In genomic region chr1:66282885-66283284, GRCh38 we compare ENCODE assay signal across 11 cellular contexts.
A peak's percentile ranks its signal among the peaks of the same experiment; 100 is the strongest.
DNase-seq lines count a peak whose midpoint lies in the region; ATAC-seq and TF ChIP-seq lines count a peak whose summit lies in the region.
"Had no signal": no experiment of that assay in that cellular context is flagged by ENCODE, and none has a peak within 500 bp of the region (broad histone marks: within the 10 kb centered on the region; RNA-seq: fewer than 3 reads in every experiment).

No MANE protein-coding gene starts in this region.

- no peaks in the 10 kb centered on the region for H3K9me2 ChIP-seq in MM.1S (replicated peaks; ENCODE audit: insufficient read depth, low read length)

- intact Hi-C loops in Right ventricle myocardium superior (cut with DNase I) = no loop called here

- peaks cover 46% of the 10 kb centered on the region for H3F3A ChIP-seq in MM.1S (ENCODE audit: insufficient read depth, low read length)

- H3K79me2 ChIP-seq in MM.1S (ENCODE audit: low read length) = no peaks in the 10 kb centered on the region

- no peaks in the 10 kb centered on the region for H4K20me1 ChIP-seq in MM.1S (ENCODE audit: insufficient read depth, low read length)

- DNase-seq in right atrium auricular region (ENCODE audit: low spot score) = no peak
- DNase-seq in Right ventricle myocardium superior = no peak
- no peak for DNase-seq in MM.1S
- peak; percentile 39 for DNase-seq in fibroblast of gingiva (ENCODE audit: low read depth)
- DNase-seq in upper lobe of left lung = no peak
- DNase-seq in dedifferentiated amniotic fluid mesenchymal stem cell (ENCODE audit: extremely low spot score) = no peak
- no peak for DNase-seq in NAMALWA (ENCODE audit: low spot score)
- DNase-seq: erythroblast, NCI-H1417 had no signal

- no peak overlapping the region for H2AFZ ChIP-seq in MM.1S (ENCODE audit: low read length)

- H3K36me3 ChIP-seq in right atrium auricular region (no peaks in the 10 kb centered on the region), MM.1S (replicated peaks; ENCODE audit: insufficient read depth, low read length) (no peaks in the 10 kb centered on the region), upper lobe of left lung (no peaks in the 10 kb centered on the region)

- H3K4me3 ChIP-seq in right atrium auricular region (no peak overlapping the region), MM.1S (ENCODE audit: low read length) (peak overlapping the region; percentile 4; the same call in 1 of the 2 replicates), upper lobe of left lung (no peak overlapping the region)

- no peak for TF ChIP-seq POLR2A in upper lobe of left lung (IDR thresholded peaks at IDR 0.05)

- no peak for ATAC-seq in Right ventricle myocardium superior (ENCODE audit: poor library complexity)
- ATAC-seq in upper lobe of left lung (ENCODE audit: low FRiP score in 2 of 2) = peak; percentile 21 to 31
- no peak for ATAC-seq in GM21619 (IDR thresholded peaks at IDR 0.05; ENCODE audit: unreplicated experiment)
- ATAC-seq: Panc1 had no signal

- no peak for TF ChIP-seq CTCF in right atrium auricular region (IDR thresholded peaks at IDR 0.05)
- no peak for TF ChIP-seq CTCF in MM.1S (IDR thresholded peaks at IDR 0.05; ENCODE audit: low read length)
- no peak for TF ChIP-seq CTCF in upper lobe of left lung (IDR thresholded peaks at IDR 0.05)

- H3K27me3 ChIP-seq in right atrium auricular region = no peaks in the 10 kb centered on the region
- no peaks in the 10 kb centered on the region for H3K27me3 ChIP-seq in MM.1S (replicated peaks; ENCODE audit: insufficient read depth, low read length)
- H3K27me3 ChIP-seq in upper lobe of left lung = no peaks in the 10 kb centered on the region

- peak in 1 of 4 donors; percentile 29 for TF ChIP-seq EP300 in upper lobe of left lung (IDR thresholded peaks at IDR 0.05)

- H3K9ac ChIP-seq in MM.1S (ENCODE audit: low read length) = peak overlapping the region; percentile 66

- H3K4me1 ChIP-seq in right atrium auricular region = peaks cover 0 to 31% of the 10 kb centered on the region in 2 donors
- H3K4me1 ChIP-seq in MM.1S (ENCODE audit: low read length) = peaks cover 76% of the 10 kb centered on the region
- H3K4me1 ChIP-seq in upper lobe of left lung = peaks cover 12 to 40% (median 29%) of the 10 kb centered on the region in 4 donors

- H3K27ac ChIP-seq in right atrium auricular region = peak overlapping the region; percentile 24 to 26
- peak overlapping the region; percentile 99 for H3K27ac ChIP-seq in MM.1S (ENCODE audit: low read length)
- H3K27ac ChIP-seq in upper lobe of left lung = peak overlapping the region; percentile 22 to 69 (median 50)

- H3K9me3 ChIP-seq in right atrium auricular region (no peaks in the 10 kb centered on the region), MM.1S (replicated peaks; ENCODE audit: insufficient read depth, low read length) (no peaks in the 10 kb centered on the region), upper lobe of left lung (no peaks in the 10 kb centered on the region)

- peak overlapping the region; percentile 57 for H3K4me2 ChIP-seq in MM.1S (ENCODE audit: low read depth, low read length)

Comparison
In these comparisons a context has a peak if more than half of its experiments do, and no peak if none do; other contexts are left out.
1. H3K27ac ChIP-seq: peak in every context shown above with its lines; median percentile 99 in MM.1S; 50 in upper lobe of left lung; 25 in right atrium auricular region.
2. ATAC-seq: peak in upper lobe of left lung (2 of 2); none in Right ventricle myocardium superior (single experiment) and GM21619 (single experiment).